ENCODE assay signal across 10 cellular contexts in genomic region chr1:165598676-165599059, GRCh38. TPM values are rescaled to one million over a fixed set of nuclear protein-coding genes. Genes with fewer than 3 reads are reported as not detected.
DNase-seq lines count a peak whose midpoint lies in the region; ATAC-seq, FAIRE-seq and TF ChIP-seq lines count a peak whose summit lies in the region.
"Had no signal": no experiment of that assay in that cellular context is flagged by ENCODE, and none has a peak within 500 bp of the region (broad histone marks: within the 10 kb centered on the region; RNA-seq: fewer than 3 reads in every experiment).

No MANE protein-coding gene starts in this region.

- H3K27ac ChIP-seq in OCI-LY3 (ENCODE audit: low read length): no peak overlapping the region
- peak overlapping the region; percentile 59 to 81 for H3K27ac ChIP-seq in esophagus (ENCODE audit: low read depth in 2 of 2, low read length in 1 of 2)

- H3K27me3 ChIP-seq in OCI-LY3 (ENCODE audit: low read depth, low read length) (peaks cover 44% of the 10 kb centered on the region), esophagus (ENCODE audit: control insufficient read depth in 1 of 2, insufficient read depth in 2 of 2, low read length in 2 of 2) (no peaks in the 10 kb centered on the region)

- no peaks in the 10 kb centered on the region for H4K20me1 ChIP-seq in OCI-LY3 (ENCODE audit: insufficient read depth, low read length)

- H3K9me3 ChIP-seq in OCI-LY3 (ENCODE audit: insufficient read depth, low read length) (no peaks in the 10 kb centered on the region), esophagus (ENCODE audit: control insufficient read depth in 2 of 2, insufficient read depth in 1 of 2, low read depth in 1 of 2, low read length in 1 of 2) (no peaks in the 10 kb centered on the region)

- peak overlapping the region; percentile 84 for H3K4me3 Mint-ChIP-seq in progenitor cell of endocrine pancreas (ENCODE audit: low read depth)

- peak overlapping the region; percentile 98 for H3K4me2 ChIP-seq in OCI-LY3 (ENCODE audit: low read length)

- H3K79me2 ChIP-seq in OCI-LY3 (ENCODE audit: low read length): no peaks in the 10 kb centered on the region

- H3K4me1 Mint-ChIP-seq in progenitor cell of endocrine pancreas (ENCODE audit: low read depth): peaks cover 11% of the 10 kb centered on the region

- peak overlapping the region; percentile 87 for H3K4me3 ChIP-seq in OCI-LY3 (ENCODE audit: low read length)
- peak overlapping the region; percentile 58 to 59 for H3K4me3 ChIP-seq in esophagus (ENCODE audit: low read depth in 1 of 2, low read length in 2 of 2)

- H3K9ac ChIP-seq in OCI-LY3 (ENCODE audit: low read length): peak overlapping the region; percentile 86

- H3K36me3 ChIP-seq in OCI-LY3 (replicated peaks; ENCODE audit: low read depth, low read length) (no peaks in the 10 kb centered on the region), esophagus (ENCODE audit: control insufficient read depth in 2 of 2, insufficient read depth in 2 of 2, low read length in 1 of 2) (no peaks in the 10 kb centered on the region)

- peak overlapping the region; percentile 97 for H2AFZ ChIP-seq in OCI-LY3 (ENCODE audit: low read depth, low read length)

- TF ChIP-seq CTCF in OCI-LY3 (IDR thresholded peaks at IDR 0.05; ENCODE audit: low read depth, low read length) (no peak), progenitor cell of endocrine pancreas (IDR thresholded peaks at IDR 0.05; ENCODE audit: unreplicated experiment) (no peak)

- no peak for ATAC-seq in HG03439 (IDR thresholded peaks at IDR 0.05; ENCODE audit: unreplicated experiment)

- peak; percentile 33 for FAIRE-seq in GM19239 (lab: Jason Lieb, UNC)

- DNase-seq in GM19239 (ENCODE audit: insufficient read length, low spot score) (no peak), progenitor cell of endocrine pancreas (ENCODE audit: low spot score, unreplicated experiment) (no peak), ecto neural progenitor cell (ENCODE audit: low spot score) (no peak), cerebellar nuclear complex (lab: John Stamatoyannopoulos, UW) (no peak), NCI-H187 treated with DMSO at 0.1 percent for 48 hours (lab: John Stamatoyannopoulos, UW) (no peak)

- no peaks in the 10 kb centered on the region for H3K9me3 Mint-ChIP-seq in progenitor cell of endocrine pancreas (ENCODE audit: low read depth)

- no peaks in the 10 kb centered on the region for H3K36me3 Mint-ChIP-seq in progenitor cell of endocrine pancreas (ENCODE audit: insufficient read depth)

- H3K27ac Mint-ChIP-seq in progenitor cell of endocrine pancreas: peak overlapping the region; percentile 63

- peaks cover 13% of the 10 kb centered on the region for H3K4me1 ChIP-seq in OCI-LY3 (ENCODE audit: low read length)
- no peaks in the 10 kb centered on the region for H3K4me1 ChIP-seq in esophagus (ENCODE audit: control insufficient read depth in 2 of 2, insufficient read depth in 2 of 2, low read length in 1 of 2)

- WGBS in esophagus, 2 donors: 16 to 18% methylated on average over 3 of the region's 3 CpGs

- peaks cover 27% of the 10 kb centered on the region for H3K27me3 Mint-ChIP-seq in progenitor cell of endocrine pancreas

RNA-seq across cellular contexts. Expression of gene MGST3, which starts 32.4 kb away (rescaled TPM):
- polyA plus RNA-seq in esophagus: 100 to 1,000 TPM; 100 to 148 TPM
- 128 and 136 TPM in 2 replicates for total RNA-seq in progenitor cell of endocrine pancreas

RNA-seq across cellular contexts. Expression of gene LRRC52, which starts 54.9 kb away (rescaled TPM):
- polyA plus RNA-seq in esophagus: not detected
- total RNA-seq in progenitor cell of endocrine pancreas: not detected in 2 replicates
- total RNA-seq: activated CD8-positive, alpha-beta memory T cell treated with anti-CD3 and anti-CD28 coated beads for 36 hours; subcutaneous adipose tissue had no signal
